Comparison of ENCODE assay signal across 8 cellular contexts in genomic region chr12:6612652-6613014, GRCh38. TPM values are rescaled to one million over a fixed set of nuclear protein-coding genes. Genes with fewer than 3 reads are reported as not detected.
DNase-seq lines count a peak whose midpoint lies in the region; ATAC-seq, FAIRE-seq and TF ChIP-seq lines count a peak whose summit lies in the region.

No MANE protein-coding gene starts in this region.

- H3K9me3 ChIP-seq in Peyer's patch, result no peaks in the 10 kb centered on the region
- H3K9me3 ChIP-seq in endothelial cell of umbilical vein (replicated peaks; ENCODE audit: control insufficient read depth, insufficient read depth, low read length), result no peaks in the 10 kb centered on the region

- H3K4me3 ChIP-seq in Peyer's patch (peak overlapping the region in 2 of 4 donors; percentile 10 to 24), endothelial cell of umbilical vein (replicated peaks in 1 of 3; ENCODE audit: insufficient read depth in 1 of 3, low read depth in 1 of 3, low read length in 3 of 3) (no peak overlapping the region), rectal smooth muscle tissue (ENCODE audit: low read length) (peak overlapping the region; percentile 11)

- TF ChIP-seq CTCF in Calu3 (IDR thresholded peaks at IDR 0.05; ENCODE audit: unreplicated experiment) (no peak), Peyer's patch (IDR thresholded peaks at IDR 0.05) (no peak), endothelial cell of umbilical vein (IDR thresholded peaks at IDR 0.05; ENCODE audit: extremely low read depth in 1 of 2, insufficient read depth in 1 of 2, low read depth in 1 of 2, low read length in 2 of 2) (no peak)

- POLR2A ChIA-PET in endothelial cell of umbilical vein (lab: Charles Lee), result interaction anchor here (0.6 kb wide), 1 partner anchor 254 kb away, joined by 4 read pairs; no protein-coding TSS in a partner anchor

- H3K27ac ChIP-seq in Peyer's patch (peak overlapping the region; percentile 76 to 95 (median 86)), endothelial cell of umbilical vein (ENCODE audit: insufficient read depth, low read depth, low read length) (no peak overlapping the region), rectal smooth muscle tissue (ENCODE audit: low read depth, low read length) (peak overlapping the region; percentile 97)

- H2AFZ ChIP-seq in endothelial cell of umbilical vein (ENCODE audit: low read depth, low read length), result peak overlapping the region; percentile 94

- H3K4me2 ChIP-seq in endothelial cell of umbilical vein (ENCODE audit: insufficient read depth, low read length), result no peak overlapping the region

- dilution Hi-C loops in endothelial cell of umbilical vein (cut with MboI; ENCODE audit: extremely low pct_ligation_motif_present, low sequenced_read_pairs), result no loop called here

- no peaks in the 10 kb centered on the region for H3K27me3 ChIP-seq in Peyer's patch
- no peaks in the 10 kb centered on the region for H3K27me3 ChIP-seq in endothelial cell of umbilical vein (ENCODE audit: control insufficient read depth in 2 of 2, insufficient read depth in 2 of 2, low read length in 2 of 2)
- no peaks in the 10 kb centered on the region for H3K27me3 ChIP-seq in rectal smooth muscle tissue (ENCODE audit: control insufficient read depth, insufficient read depth, low read length)

- CTCF ChIA-PET in Calu3 (lab: Charles Lee) (interaction anchor here (0.8 to 1.5 kb wide), 2 partner anchors 77 to 147 kb away, joined by 6 read pairs; no protein-coding TSS in a partner anchor), endothelial cell of umbilical vein (lab: Charles Lee) (interaction anchor here (0.9 to 1.2 kb wide), 2 partner anchors 86 to 189 kb away, joined by 3 read pairs; no protein-coding TSS in a partner anchor)

- H4K20me1 ChIP-seq in endothelial cell of umbilical vein (replicated peaks; ENCODE audit: control insufficient read depth, extremely low read depth, insufficient read depth, low read length), result no peaks in the 10 kb centered on the region

- H3K4me3 Mint-ChIP-seq in Calu3 (ENCODE audit: low read depth, unreplicated experiment), result peak overlapping the region; percentile 14

- no peak overlapping the region for H3K9ac ChIP-seq in endothelial cell of umbilical vein (replicated peaks; ENCODE audit: extremely low read depth, insufficient read depth, low read length)
- H3K9ac ChIP-seq in rectal smooth muscle tissue (ENCODE audit: low read length), result no peak overlapping the region

- H3K4me1 Mint-ChIP-seq in Calu3 (ENCODE audit: low read depth, unreplicated experiment), result peaks cover 25% of the 10 kb centered on the region

- no peak for FAIRE-seq in endothelial cell of umbilical vein (lab: Jason Lieb, UNC)

- no peaks in the 10 kb centered on the region for H3K9me3 Mint-ChIP-seq in Calu3 (ENCODE audit: low read depth, unreplicated experiment)

- DNase-seq in Calu3 (no peak), Peyer's patch (no peak), endothelial cell of umbilical vein (ENCODE audit: low read depth, low spot score) (no peak), HCEC 1CT (no peak), NCI-H524 treated with DMSO at 0.1 percent for 48 hours (lab: John Stamatoyannopoulos, UW) (no peak), iPS-NIHi7 (ENCODE audit: extremely low spot score) (no peak)

- TF ChIP-seq POLR2A in Peyer's patch (IDR thresholded peaks at IDR 0.05) (no peak), endothelial cell of umbilical vein (IDR thresholded peaks at IDR 0.05; ENCODE audit: low read depth, low read length) (no peak)

- no peaks in the 10 kb centered on the region for H3K79me2 ChIP-seq in endothelial cell of umbilical vein (ENCODE audit: control insufficient read depth, insufficient read depth, low read length)

- no peak for ATAC-seq in GM19351 (IDR thresholded peaks at IDR 0.05; ENCODE audit: unreplicated experiment)

- H3K9me1 ChIP-seq in endothelial cell of umbilical vein (replicated peaks; ENCODE audit: control insufficient read depth, extremely low read depth, insufficient read depth, low read length), result no peaks in the 10 kb centered on the region

- intact Hi-C loops in Calu3 (cut with micrococcal nuclease; ENCODE audit: unreplicated experiment) (loop anchor here (10.0 kb wide), 1 partner anchor 212 kb away; the partner anchor contains the start of genes GPR162 and P3H3), endothelial cell of umbilical vein (cut with micrococcal nuclease) (loop anchor here (10.0 kb wide), 1 partner anchor 1022 kb away; no protein-coding TSS in a partner anchor)

- BruUV-seq in Calu3 (replicated peaks; lab: Mats Ljungman, UMichigan) (no TSS peak), endothelial cell of umbilical vein (replicated peaks; lab: Mats Ljungman, UMichigan) (no TSS peak)

- H3K4me1 ChIP-seq in Peyer's patch (peaks cover 12 to 32% (median 21%) of the 10 kb centered on the region in 4 donors), endothelial cell of umbilical vein (ENCODE audit: control insufficient read depth, extremely low read depth, insufficient read depth, low read length) (peaks cover 15% of the 10 kb centered on the region), rectal smooth muscle tissue (ENCODE audit: control insufficient read depth, insufficient read depth, low read length) (peaks cover 22% of the 10 kb centered on the region)

- H3K27ac Mint-ChIP-seq in Calu3 (ENCODE audit: unreplicated experiment), result peak overlapping the region; percentile 34

- no peaks in the 10 kb centered on the region for H3K36me3 ChIP-seq in Peyer's patch
- H3K36me3 ChIP-seq in endothelial cell of umbilical vein (ENCODE audit: control insufficient read depth in 2 of 2, extremely low read depth in 1 of 2, insufficient read depth in 2 of 2, low read length in 2 of 2), result no peaks in the 10 kb centered on the region
- no peaks in the 10 kb centered on the region for H3K36me3 ChIP-seq in rectal smooth muscle tissue (ENCODE audit: control insufficient read depth, insufficient read depth, low read length)

- H3K27me3 Mint-ChIP-seq in Calu3 (ENCODE audit: unreplicated experiment), result no peaks in the 10 kb centered on the region

- no peaks in the 10 kb centered on the region for H3K36me3 Mint-ChIP-seq in Calu3 (ENCODE audit: insufficient read depth, unreplicated experiment)

RNA-seq across cellular contexts. Expression of gene CHD4, which starts 5.5 kb away (rescaled TPM):
- total RNA-seq in Calu3 (2022), result 164 and 165 TPM in 2 replicates
- 100 to 1,000 TPM; 129 to 209 (median 167) TPM for total RNA-seq in Peyer's patch
- total RNA-seq in endothelial cell of umbilical vein, result 192 and 216 TPM in 2 replicates
- polyA plus RNA-seq in endothelial cell of umbilical vein, result 119 and 127 TPM in 2 replicates
- polyA plus RNA-seq in endothelial cell of umbilical vein (2011; cell fraction: cytosol; rRNA removed), result 130 and 131 TPM in 2 replicates
- polyA plus RNA-seq in endothelial cell of umbilical vein (2011; cell fraction: nucleus; rRNA removed), result 178 and 198 TPM in 2 replicates
- 108 and 117 TPM in 2 replicates for polyA plus RNA-seq in endothelial cell of umbilical vein (2012)
- polyA minus RNA-seq in endothelial cell of umbilical vein, result 187 and 211 TPM in 2 replicates
- polyA minus RNA-seq in endothelial cell of umbilical vein (2011; cell fraction: cytosol; rRNA and poly(A)+ RNA removed), result 97.7 TPM
- polyA minus RNA-seq in endothelial cell of umbilical vein (2011; cell fraction: nucleus; rRNA and poly(A)+ RNA removed), result 83.7 and 90.8 TPM in 2 replicates

RNA-seq across cellular contexts. Expression of gene LPAR5, which starts 23.1 kb away (rescaled TPM):
- 2.5 and 3.2 TPM in 2 replicates for total RNA-seq in Calu3 (2022)
- total RNA-seq in Peyer's patch, result 10 to 100 TPM; 18.7 to 36.2 (median 25.3) TPM
- not detected in 2 replicates for total RNA-seq in endothelial cell of umbilical vein
- polyA plus RNA-seq in endothelial cell of umbilical vein, result 0.23 and 0.41 TPM in 2 replicates
- 0.07 and 0.10 TPM in 2 replicates for polyA plus RNA-seq in endothelial cell of umbilical vein (2011; cell fraction: cytosol; rRNA removed)
- 0.08 TPM in 1 of 2 replicates, not detected in the other for polyA plus RNA-seq in endothelial cell of umbilical vein (2011; cell fraction: nucleus; rRNA removed)
- polyA plus RNA-seq in endothelial cell of umbilical vein (2012), result 0.07 TPM in 1 of 2 replicates, not detected in the other
- 0.42 and 0.75 TPM in 2 replicates for polyA minus RNA-seq in endothelial cell of umbilical vein
- polyA minus RNA-seq in endothelial cell of umbilical vein (2011; cell fraction: cytosol; rRNA and poly(A)+ RNA removed), result 1.7 TPM
- polyA minus RNA-seq in endothelial cell of umbilical vein (2011; cell fraction: nucleus; rRNA and poly(A)+ RNA removed), result not detected in 2 replicates

RNA-seq across cellular contexts. Expression of gene ACRBP, which starts 34.6 kb away (rescaled TPM):
- total RNA-seq in Calu3 (2022) (2.9 and 4.1 TPM in 2 replicates), Peyer's patch (10 to 100 TPM in 2 of 4 donors, 1 to 10 TPM in 2; 5.1 to 12.1 (median 10.3) TPM), endothelial cell of umbilical vein (0.97 and 1.3 TPM in 2 replicates)
- 5.5 and 5.7 TPM in 2 replicates for polyA plus RNA-seq in endothelial cell of umbilical vein
- polyA plus RNA-seq in endothelial cell of umbilical vein (2011; cell fraction: cytosol; rRNA removed), result 2.0 and 3.4 TPM in 2 replicates
- 2.5 and 3.2 TPM in 2 replicates for polyA plus RNA-seq in endothelial cell of umbilical vein (2011; cell fraction: nucleus; rRNA removed)
- 0.32 and 0.82 TPM in 2 replicates for polyA plus RNA-seq in endothelial cell of umbilical vein (2012)
- polyA minus RNA-seq in endothelial cell of umbilical vein, result 4.5 and 5.2 TPM in 2 replicates
- polyA minus RNA-seq in endothelial cell of umbilical vein (2011; cell fraction: cytosol; rRNA and poly(A)+ RNA removed), result not detected
- polyA minus RNA-seq in endothelial cell of umbilical vein (2011; cell fraction: nucleus; rRNA and poly(A)+ RNA removed), result 1.6 and 1.8 TPM in 2 replicates

RNA-seq across cellular contexts. Expression of gene NOP2, which starts 44.5 kb away (rescaled TPM):
- total RNA-seq in Calu3 (2022) (86.1 and 88.5 TPM in 2 replicates), Peyer's patch (100 to 1,000 TPM in 1 of 4 donors, 10 to 100 TPM in 3; 21.4 to 135 (median 43.6) TPM), endothelial cell of umbilical vein (58.5 and 63.6 TPM in 2 replicates)
- 17.8 and 26.3 TPM in 2 replicates for polyA plus RNA-seq in endothelial cell of umbilical vein
- 28.3 and 30.1 TPM in 2 replicates for polyA plus RNA-seq in endothelial cell of umbilical vein (2011; cell fraction: cytosol; rRNA removed)
- 160 and 198 TPM in 2 replicates for polyA plus RNA-seq in endothelial cell of umbilical vein (2011; cell fraction: nucleus; rRNA removed)
- 44.4 and 58.0 TPM in 2 replicates for polyA plus RNA-seq in endothelial cell of umbilical vein (2012)
- polyA minus RNA-seq in endothelial cell of umbilical vein, result 29.2 and 29.4 TPM in 2 replicates
- 26.3 TPM for polyA minus RNA-seq in endothelial cell of umbilical vein (2011; cell fraction: cytosol; rRNA and poly(A)+ RNA removed)
- polyA minus RNA-seq in endothelial cell of umbilical vein (2011; cell fraction: nucleus; rRNA and poly(A)+ RNA removed), result 33.6 and 35.6 TPM in 2 replicates

RNA-seq across cellular contexts. Expression of gene ING4, which starts 50.3 kb away (rescaled TPM):
- 24.9 and 26.6 TPM in 2 replicates for total RNA-seq in Calu3 (2022)
- 100 to 1,000 TPM in 1 of 4 donors, 10 to 100 TPM in 3; 32.6 to 109 (median 45.4) TPM for total RNA-seq in Peyer's patch
- total RNA-seq in endothelial cell of umbilical vein, result 26.3 and 34.7 TPM in 2 replicates
- 49.6 and 52.0 TPM in 2 replicates for polyA plus RNA-seq in endothelial cell of umbilical vein
- polyA plus RNA-seq in endothelial cell of umbilical vein (2011; cell fraction: cytosol; rRNA removed), result 60.5 and 62.5 TPM in 2 replicates
- polyA plus RNA-seq in endothelial cell of umbilical vein (2011; cell fraction: nucleus; rRNA removed), result 144 and 179 TPM in 2 replicates
- 31.1 and 38.8 TPM in 2 replicates for polyA plus RNA-seq in endothelial cell of umbilical vein (2012)
- polyA minus RNA-seq in endothelial cell of umbilical vein, result 24.0 and 24.5 TPM in 2 replicates
- 5.7 TPM for polyA minus RNA-seq in endothelial cell of umbilical vein (2011; cell fraction: cytosol; rRNA and poly(A)+ RNA removed)
- polyA minus RNA-seq in endothelial cell of umbilical vein (2011; cell fraction: nucleus; rRNA and poly(A)+ RNA removed), result 17.5 and 26.9 TPM in 2 replicates
